Comparison of ENCODE assay signal across 14 cellular contexts in the genomic region with DNA sequence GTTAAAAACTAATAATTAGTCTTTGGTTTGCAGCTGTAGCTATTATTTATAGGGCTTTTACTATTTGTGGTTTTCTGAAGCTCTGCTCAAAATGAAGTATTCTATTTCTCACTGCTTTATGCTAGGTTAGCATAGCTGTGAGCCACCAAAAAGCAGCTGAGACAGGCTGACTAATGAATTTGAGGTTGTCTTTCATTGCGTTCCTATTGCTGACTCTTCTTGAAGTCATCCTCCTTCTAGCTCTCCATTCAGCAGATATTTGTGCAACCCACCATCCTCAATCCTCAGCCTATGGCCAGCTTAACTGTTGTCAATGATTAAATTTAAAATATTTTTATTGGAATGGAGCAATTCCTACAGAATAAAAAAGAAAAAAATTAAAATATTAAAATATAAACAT. TPM values are rescaled to one million over a fixed set of nuclear protein-coding genes. Genes with fewer than 3 reads are reported as not detected.
DNase-seq lines count a peak whose midpoint lies in the region; ATAC-seq and TF ChIP-seq lines count a peak whose summit lies in the region.
"Had no signal": no experiment of that assay in that cellular context is flagged by ENCODE, and none has a peak within 500 bp of the region (broad histone marks: within the 10 kb centered on the region; RNA-seq: fewer than 3 reads in every experiment).

No MANE protein-coding gene starts in this region.

- H3K36me3 ChIP-seq in BLaER1 treated with 17β-estradiol and CSF1 and Interleukin-3, amounts not matched to agents 10 nM and 100 nM = peaks cover 0 to 3% (median 0%) of the 10 kb centered on the region in 11 experiments; a peak in 4 of 22 replicates
- H3K36me3 ChIP-seq in MG63 (peaks cover 6% of the 10 kb centered on the region), brain microvascular endothelial cell (replicated peaks) (no peaks in the 10 kb centered on the region)

- peaks cover 0 to 23% (median 15%) of the 10 kb centered on the region in 11 experiments; a peak in 12 of 22 replicates for H4K20me1 ChIP-seq in BLaER1 treated with 17β-estradiol and CSF1 and Interleukin-3, amounts not matched to agents 10 nM and 100 nM

- DNase-seq in MG63 (peak; percentile 28), brain microvascular endothelial cell (peak; percentile 91), myocyte (ENCODE audit: low read depth) (peak; percentile 96), CD1c-positive myeloid dendritic cell (ENCODE audit: extremely low spot score) (no peak), mucosa of gallbladder (ENCODE audit: low spot score) (no peak)
- DNase-seq: activated B cell treated with CpG ODN at 0.5 μM for 24 hours; aorta; CD8-positive, alpha-beta T cell; NCI-H187; stimulated activated CD4-positive, alpha-beta T cell treated with anti-CD3 and anti-CD28 coated beads, Interleukin-4, amount 100 ng/mL, for 24 hours; stimulated activated naive CD8-positive, alpha-beta T cell treated with anti-CD3 and anti-CD28 coated beads, Interleukin-15, amount 100 ng/mL, for 72 hours had no signal

- H3K4me2 ChIP-seq in BLaER1 treated with 17β-estradiol and CSF1 and Interleukin-3, amounts not matched to agents 10 nM and 100 nM = peak overlapping the region in 8 of 11 experiments; percentile 77 to 99 (median 96); a peak in 13 of 22 replicates

- peaks cover 35 to 49% (median 40%) of the 10 kb centered on the region in 10 experiments for H3K4me1 ChIP-seq in BLaER1 treated with 17β-estradiol and CSF1 and Interleukin-3, amounts not matched to agents 10 nM and 100 nM

- peak overlapping the region in 3 of 11 experiments; percentile 68 to 98 (median 95); a peak in 2 of 22 replicates for H3K9ac ChIP-seq in BLaER1 treated with 17β-estradiol and CSF1 and Interleukin-3, amounts not matched to agents 10 nM and 100 nM

- H3K4me3 ChIP-seq in BLaER1 treated with 17β-estradiol and CSF1 and Interleukin-3, amounts not matched to agents 10 nM and 100 nM = no peak overlapping the region
- H3K4me3 ChIP-seq in MG63 (no peak overlapping the region), brain microvascular endothelial cell (ENCODE audit: low read depth, low read length) (no peak overlapping the region)

- no peak for TF ChIP-seq CTCF in brain microvascular endothelial cell (IDR thresholded peaks at IDR 0.05; ENCODE audit: low read depth, low read length, missing control alignments)

- in situ Hi-C loops in brain microvascular endothelial cell (cut with HindIII; ENCODE audit: low pct_ligation_motif_present, low sequenced_read_pairs) = no loop called here

- H3K27ac ChIP-seq in BLaER1 treated with 17β-estradiol and CSF1 and Interleukin-3, amounts not matched to agents 10 nM and 100 nM = peak overlapping the region in 4 of 11 experiments; percentile 90 to 99 (median 97); a peak in 6 of 22 replicates
- peak overlapping the region; percentile 93 for H3K27ac ChIP-seq in brain microvascular endothelial cell

- ATAC-seq in GM19328 (IDR thresholded peaks at IDR 0.05; ENCODE audit: unreplicated experiment) = no peak
- no peak for ATAC-seq in HG02571 (IDR thresholded peaks at IDR 0.05; ENCODE audit: unreplicated experiment)
- ATAC-seq: CD8-positive, alpha-beta T cell; stimulated activated naive CD8-positive, alpha-beta T cell treated with anti-CD3 and anti-CD28 coated beads, Interleukin-15, amount 100 ng/mL, for 72 hours had no signal

- H3K9me3 ChIP-seq in BLaER1 treated with 17β-estradiol and CSF1 and Interleukin-3, amounts not matched to agents 10 nM and 100 nM (replicated peaks in 1 of 11) = no peaks in the 10 kb centered on the region
- no peaks in the 10 kb centered on the region for H3K9me3 ChIP-seq in MG63

- H3K27me3 ChIP-seq in BLaER1 treated with 17β-estradiol and CSF1 and Interleukin-3, amounts not matched to agents 10 nM and 100 nM = no peaks in the 10 kb centered on the region
- no peaks in the 10 kb centered on the region for H3K27me3 ChIP-seq in MG63
- no peaks in the 10 kb centered on the region for H3K27me3 ChIP-seq in brain microvascular endothelial cell (replicated peaks)

RNA-seq across cellular contexts. Expression of a gene that starts 2.1 kb away (rescaled TPM):
- total RNA-seq in MG63 (2014; rRNA removed; shearing (Covaris generic); ENCODE audit: low replicate concordance) = 14.7 and 31.1 TPM in 2 replicates
- total RNA-seq in myocyte (16.5 and 17.3 TPM in 2 replicates), mucosa of gallbladder (46.7 TPM)
- polyA plus RNA-seq in myocyte (2012) = 62.0 TPM

RNA-seq across cellular contexts. Expression of a gene that starts 55.1 kb away (rescaled TPM):
- 23.2 and 26.3 TPM in 2 replicates for total RNA-seq in MG63 (2014; rRNA removed; shearing (Covaris generic); ENCODE audit: low replicate concordance)
- total RNA-seq in myocyte (30.6 and 31.3 TPM in 2 replicates), mucosa of gallbladder (19.4 TPM)
- polyA plus RNA-seq in myocyte (2012) = 24.0 TPM

Comparison
In these comparisons a context has a peak if more than half of its experiments do, and no peak if none do; other contexts are left out.
1. DNase-seq: peak in MG63 (single experiment), brain microvascular endothelial cell (single experiment) and myocyte (single experiment); none in CD1c-positive myeloid dendritic cell (single experiment) and mucosa of gallbladder (single experiment).